In genomic region chr14:24136684-24137528, GRCh38 we compare ENCODE assay signal across 8 cellular contexts. TPM values are rescaled to one million over a fixed set of nuclear protein-coding genes. Genes with fewer than 3 reads are reported as not detected.
DNase-seq lines count a peak whose midpoint lies in the region; ATAC-seq and TF ChIP-seq lines count a peak whose summit lies in the region.

No MANE protein-coding gene starts in this region.

- peaks cover 13% of the 10 kb centered on the region for H3K4me1 ChIP-seq in A673 (ENCODE audit: insufficient read depth, low read length, poor library complexity, severe bottlenecking)
- peaks cover 59% of the 10 kb centered on the region for H3K4me1 ChIP-seq in mononuclear cell (ENCODE audit: insufficient read depth, low read length)

- TF ChIP-seq CTCF in A673 (conservative IDR thresholded peaks at IDR 0.05; ENCODE audit: low read depth, low read length) (no peak), brain microvascular endothelial cell (IDR thresholded peaks at IDR 0.05; ENCODE audit: low read depth, low read length, missing control alignments) (no peak)

- no peaks in the 10 kb centered on the region for H3K27me3 ChIP-seq in A673 (replicated peaks; ENCODE audit: insufficient read depth, low read depth, low read length, poor library complexity)
- H3K27me3 ChIP-seq in brain microvascular endothelial cell (replicated peaks), result no peaks in the 10 kb centered on the region
- H3K27me3 ChIP-seq in mononuclear cell (ENCODE audit: insufficient read depth, low read length), result no peaks in the 10 kb centered on the region

- POLR2A ChIA-PET in A673 (lab: Charles Lee; ENCODE audit: low non-redundant PET), result interaction anchor here (0.5 kb wide), 1 partner anchor 26 kb away, joined by 3 read pairs; no protein-coding TSS in a partner anchor

- no peaks in the 10 kb centered on the region for H3K9me3 ChIP-seq in A673 (ENCODE audit: low read depth, low read length, poor library complexity, severe bottlenecking)
- H3K9me3 ChIP-seq in mononuclear cell (ENCODE audit: low read depth, low read length), result no peaks in the 10 kb centered on the region

- peaks cover 28% of the 10 kb centered on the region for H3K36me3 ChIP-seq in A673 (ENCODE audit: insufficient read depth, low read length, poor library complexity, severe bottlenecking)
- peaks cover 11% of the 10 kb centered on the region for H3K36me3 ChIP-seq in brain microvascular endothelial cell (replicated peaks)

- CTCF ChIA-PET in A673 (lab: Charles Lee), result no interaction called here

- H3K4me3 ChIP-seq in A673 (ENCODE audit: low read depth, low read length, poor library complexity, severe bottlenecking) (peak overlapping the region; percentile 100), brain microvascular endothelial cell (ENCODE audit: low read depth, low read length) (peak overlapping the region; percentile 77), mononuclear cell (ENCODE audit: low read length) (peak overlapping the region; percentile 93)

- no peak for ATAC-seq in HG02970 (IDR thresholded peaks at IDR 0.05; ENCODE audit: low FRiP score, unreplicated experiment)

- H3K27ac ChIP-seq in A673 (ENCODE audit: low read depth, low read length, poor library complexity, severe bottlenecking) (peak overlapping the region; percentile 84), brain microvascular endothelial cell (no peak overlapping the region)

- in situ Hi-C loops in brain microvascular endothelial cell (cut with HindIII; ENCODE audit: low pct_ligation_motif_present, low sequenced_read_pairs), result no loop called here

- DNase-seq in A673 (ENCODE audit: low spot score), result no peak
- peak; percentile 11 for DNase-seq in HT-29 (ENCODE audit: low spot score)
- no peak for DNase-seq in brain microvascular endothelial cell
- no peak for DNase-seq in iPS-NIHi7 (ENCODE audit: extremely low spot score)
- DNase-seq in SKM-1 treated with dmso at 0.1 percent for 144 hours (lab: John Stamatoyannopoulos, UW; ENCODE audit: unreplicated experiment), result no peak
- no peak for DNase-seq in A172 (ENCODE audit: low spot score)

- intact Hi-C loops in A673 (cut with micrococcal nuclease; ENCODE audit: unreplicated experiment), result no loop called here

- BruUV-seq in A673 (replicated peaks; lab: Mats Ljungman, UMichigan), result no TSS peak

RNA-seq across cellular contexts. Expression of gene PSME1, which starts 0.9 kb away (rescaled TPM):
- total RNA-seq in A673 (2021) (160 and 173 TPM in 2 replicates), mononuclear cell (218 TPM)
- total RNA-seq in HT-29 (2014; rRNA removed; shearing (Covaris generic)), result 164 and 172 TPM in 2 replicates
- total RNA-seq in A172 (2014; rRNA removed; shearing (Covaris generic)), result 163 TPM in 2 replicates

RNA-seq across cellular contexts. Expression of gene EMC9, which starts 4.5 kb away (rescaled TPM):
- total RNA-seq in A673 (2021), result 36.8 and 50.4 TPM in 2 replicates
- 52.4 and 63.9 TPM in 2 replicates for total RNA-seq in HT-29 (2014; rRNA removed; shearing (Covaris generic))
- total RNA-seq in mononuclear cell, result 4.1 TPM
- total RNA-seq in A172 (2014; rRNA removed; shearing (Covaris generic)), result 11.3 and 15.2 TPM in 2 replicates

RNA-seq across cellular contexts. Expression of gene FITM1, which starts 6.4 kb away (rescaled TPM):
- 0.48 TPM in 1 of 2 replicates, not detected in the other for total RNA-seq in A673 (2021)
- total RNA-seq in HT-29 (2014; rRNA removed; shearing (Covaris generic)), result 0.13 and 0.74 TPM in 2 replicates
- 0.42 TPM for total RNA-seq in mononuclear cell
- not detected in 2 replicates for total RNA-seq in A172 (2014; rRNA removed; shearing (Covaris generic))

RNA-seq across cellular contexts. Expression of gene PSME2, which starts 9.5 kb away (rescaled TPM):
- total RNA-seq in A673 (2021) (171 and 172 TPM in 2 replicates), mononuclear cell (78.9 TPM)
- 175 and 210 TPM in 2 replicates for total RNA-seq in HT-29 (2014; rRNA removed; shearing (Covaris generic))
- 102 and 126 TPM in 2 replicates for total RNA-seq in A172 (2014; rRNA removed; shearing (Covaris generic))

RNA-seq across cellular contexts. Expression of gene RNF31, which starts 10.4 kb away (rescaled TPM):
- 59.9 and 62.1 TPM in 2 replicates for total RNA-seq in A673 (2021)
- total RNA-seq in HT-29 (2014; rRNA removed; shearing (Covaris generic)), result 62.3 and 67.8 TPM in 2 replicates
- total RNA-seq in mononuclear cell, result 38.4 TPM
- total RNA-seq in A172 (2014; rRNA removed; shearing (Covaris generic)), result 30.6 and 32.1 TPM in 2 replicates
